Comparison of ENCODE assay signal across 24 cellular contexts in the genomic region with DNA sequence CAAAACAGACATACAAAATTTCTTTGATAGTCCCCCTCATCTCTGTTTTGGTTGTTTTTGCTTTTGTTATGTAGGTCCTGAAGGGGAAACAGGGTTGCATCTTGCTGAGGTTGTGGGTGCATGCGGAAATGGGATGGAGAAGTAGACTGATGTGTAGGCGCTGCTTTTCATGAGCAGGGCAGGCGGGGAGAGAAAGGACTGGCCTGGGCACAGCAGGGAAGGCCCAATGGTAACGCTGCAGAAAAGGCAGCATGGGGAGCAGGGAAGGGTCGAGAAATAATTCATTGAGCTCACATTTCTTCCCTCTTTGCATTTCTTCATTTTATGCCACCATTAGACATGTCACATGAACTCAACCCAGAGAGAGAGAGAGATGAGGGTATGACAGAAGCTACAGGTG.
"Had no signal": no experiment of that assay in that cellular context is flagged by ENCODE, and none has a peak within 500 bp of the region (broad histone marks: within the 10 kb centered on the region; RNA-seq: fewer than 3 reads in every experiment).

No MANE protein-coding gene starts in this region.

- H3K9ac ChIP-seq: parathyroid adenoma had no signal

- FAIRE-seq: colon, islet of Langerhans, small intestine had no signal

- H3K4me2 ChIP-seq: hepatocyte had no signal

- H3K9me3 Mint-ChIP-seq: natural killer cell; stimulated activated naive CD8-positive, alpha-beta T cell treated with anti-CD3 and anti-CD28 coated beads, Interleukin-15, Interleukin-2, amounts not matched to agents 100 ng/mL and 50 ng/mL, for 24 hours had no signal

- H3K79me2 ChIP-seq: hepatocyte, parathyroid adenoma had no signal

- H2AFZ ChIP-seq: hepatocyte, parathyroid adenoma had no signal

- H3K27ac ChIP-seq: dorsolateral prefrontal cortex, epithelial cell of prostate, gastroesophageal sphincter, heart left ventricle, hepatocyte, left lung, parathyroid adenoma, right lobe of liver, suprapubic skin, transverse colon, upper lobe of right lung, uterus had no signal

- H3K9me3 ChIP-seq: gastroesophageal sphincter, heart left ventricle, left lung, right lobe of liver, suprapubic skin, transverse colon, upper lobe of right lung, uterus had no signal

- DNase-seq: dorsolateral prefrontal cortex; effector CD4-positive, alpha-beta T cell; heart left ventricle; left cardiac atrium; left lung; natural killer cell; right lobe of liver; small intestine; stimulated activated CD4-positive, alpha-beta T cell treated with anti-CD3 and anti-CD28 coated beads, Interleukin-15, amount 100 ng/mL, for 24 hours; stimulated activated CD4-positive, alpha-beta T cell treated with anti-CD3 and anti-CD28 coated beads, Interleukin-2, amount 100 ng/mL, for 48 hours; stimulated activated naive B cell treated with anti-CD40 and anti-IgM and Interleukin-4, amounts not matched to agents 10 μg/mL and 1 μg/mL and 100 μg/mL, for 72 hours; transverse colon; upper lobe of right lung; uterus had no signal

- H3K27me3 ChIP-seq: dorsolateral prefrontal cortex, gastroesophageal sphincter, heart left ventricle, hepatocyte, left lung, right lobe of liver, suprapubic skin, transverse colon, upper lobe of right lung, uterus had no signal

- H3K4me3 ChIP-seq: dorsolateral prefrontal cortex, gastroesophageal sphincter, heart left ventricle, hepatocyte, left lung, right lobe of liver, suprapubic skin, transverse colon, upper lobe of right lung, uterus had no signal

- H3K27ac Mint-ChIP-seq: natural killer cell; progenitor cell of endocrine pancreas; stimulated activated naive B cell treated with anti-CD40 and anti-IgM and Interleukin-4, amounts not matched to agents 10 μg/mL and 1 μg/mL and 100 μg/mL, for 72 hours; stimulated activated naive CD8-positive, alpha-beta T cell treated with anti-CD3 and anti-CD28 coated beads, Interleukin-15, Interleukin-2, amounts not matched to agents 100 ng/mL and 50 ng/mL, for 24 hours had no signal

- H3K4me1 Mint-ChIP-seq: natural killer cell; stimulated activated naive B cell treated with anti-CD40 and anti-IgM and Interleukin-4, amounts not matched to agents 10 μg/mL and 1 μg/mL and 100 μg/mL, for 72 hours had no signal

- H3K36me3 Mint-ChIP-seq: natural killer cell; stimulated activated naive B cell treated with anti-CD40 and anti-IgM and Interleukin-4, amounts not matched to agents 10 μg/mL and 1 μg/mL and 100 μg/mL, for 72 hours had no signal

- H3K36me3 ChIP-seq: gastroesophageal sphincter, heart left ventricle, left lung, right lobe of liver, suprapubic skin, transverse colon, upper lobe of right lung, uterus had no signal

- H3K27me3 Mint-ChIP-seq: progenitor cell of endocrine pancreas; stimulated activated naive B cell treated with anti-CD40 and anti-IgM and Interleukin-4, amounts not matched to agents 10 μg/mL and 1 μg/mL and 100 μg/mL, for 72 hours had no signal

- H3K4me3 Mint-ChIP-seq: natural killer cell; stimulated activated naive B cell treated with anti-CD40 and anti-IgM and Interleukin-4, amounts not matched to agents 10 μg/mL and 1 μg/mL and 100 μg/mL, for 72 hours; stimulated activated naive CD8-positive, alpha-beta T cell treated with anti-CD3 and anti-CD28 coated beads, Interleukin-15, Interleukin-2, amounts not matched to agents 100 ng/mL and 50 ng/mL, for 24 hours had no signal

- H3K4me1 ChIP-seq: left lung, parathyroid adenoma, right lobe of liver, suprapubic skin, uterus had no signal

- ATAC-seq: esophagus mucosa; gastroesophageal sphincter; heart left ventricle; left cardiac atrium; left lung; natural killer cell; right lobe of liver; stimulated activated naive B cell treated with anti-CD40 and anti-IgM and Interleukin-4, amounts not matched to agents 10 μg/mL and 1 μg/mL and 100 μg/mL, for 72 hours; upper lobe of right lung had no signal
